ENCODE assay signal across 23 cellular contexts in genomic region chr1:109262231-109263010, GRCh38.
DNase-seq lines count a peak whose midpoint lies in the region; TF ChIP-seq lines count a peak whose summit lies in the region.
"Had no signal": no experiment of that assay in that cellular context is flagged by ENCODE, and none has a peak within 500 bp of the region (broad histone marks: within the 10 kb centered on the region; RNA-seq: fewer than 3 reads in every experiment).

No MANE protein-coding gene starts in this region.

- no peak for DNase-seq in GM12864 (ENCODE audit: low read depth)
- DNase-seq in epithelial cell of prostate (ENCODE audit: low read depth, low spot score) = no peak
- no peak for DNase-seq in activated CD4-positive, alpha-beta T cell treated with anti-CD3 and anti-CD28 coated beads, Interleukin-2, amount 50 U/mL, for 4 hours
- DNase-seq in NCI-H345 (lab: John Stamatoyannopoulos, UW) = no peak
- no peak for DNase-seq in DMS 273 (lab: John Stamatoyannopoulos, UW; ENCODE audit: unreplicated experiment)
- DNase-seq: ACHN; activated CD4-positive, alpha-beta T cell treated with anti-CD3 and anti-CD28 coated beads, Interleukin-2, amount 50 U/mL, for 1 hour; activated CD8-positive, alpha-beta memory T cell treated with anti-CD3 and anti-CD28 coated beads, Interleukin-2, amount 10 ng/mL, durations not matched to agents 7 days and 5 days; activated naive CD4-positive, alpha-beta T cell; body of pancreas; DND-41; effector CD8-positive, alpha-beta T cell; erythroblast; foreskin fibroblast; HCEC 1CT; NCI-H2081; NCI-H226; stimulated activated naive CD4-positive, alpha-beta T cell treated with Interleukin-2 at 50 U/mL for 16 hours; SW 1271; T1000 had no signal

- peak overlapping the region; percentile 95 for H3K27ac ChIP-seq in angular gyrus (ENCODE audit: low read depth, low read length)
- peak overlapping the region; percentile 79 for H3K27ac ChIP-seq in epithelial cell of prostate
- peak overlapping the region in 20 of 21 experiments; percentile 31 to 89 (median 74) for H3K27ac ChIP-seq in skin epidermis
- H3K27ac ChIP-seq: body of pancreas, heart left ventricle had no signal

- TF ChIP-seq CTCF in GM12864 (IDR thresholded peaks at IDR 0.05; ENCODE audit: low read depth, low read length, missing control alignments) = peak; percentile 2

- H3K4me3 ChIP-seq in GM12864 (ENCODE audit: low read depth, low read length) = no peak overlapping the region
- no peak overlapping the region for H3K4me3 ChIP-seq in skin epidermis
- H3K4me3 ChIP-seq: body of pancreas, heart left ventricle had no signal
